ENCODE assay signal across 14 cellular contexts in the genomic region with DNA sequence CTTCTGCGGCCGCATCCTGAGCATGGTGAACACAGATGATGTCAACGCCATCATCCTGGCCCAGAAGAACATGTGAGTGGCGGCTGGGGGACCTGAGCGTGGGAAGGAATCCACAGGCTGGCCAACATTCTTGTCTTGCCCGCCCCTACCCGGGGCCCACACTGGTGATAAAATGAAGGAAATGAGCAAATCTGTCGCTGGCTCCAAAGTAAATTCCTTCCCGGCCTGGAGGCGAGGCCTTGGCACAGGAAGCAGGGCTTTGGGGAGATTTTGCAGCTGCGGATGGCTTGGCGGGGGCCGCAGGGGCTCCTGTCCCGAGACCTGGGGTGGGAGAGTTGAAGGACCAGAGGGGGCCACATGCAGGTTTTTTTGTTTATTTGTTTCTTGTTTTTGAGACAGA. TPM values are rescaled to one million over a fixed set of nuclear protein-coding genes. Genes with fewer than 3 reads are reported as not detected.
DNase-seq lines count a peak whose midpoint lies in the region; ATAC-seq and TF ChIP-seq lines count a peak whose summit lies in the region.
"Had no signal": no experiment of that assay in that cellular context is flagged by ENCODE, and none has a peak within 500 bp of the region (broad histone marks: within the 10 kb centered on the region; RNA-seq: fewer than 3 reads in every experiment).

No MANE protein-coding gene starts in this region.

- no peaks in the 10 kb centered on the region for H3K27me3 Mint-ChIP-seq in activated T-helper 17 cell treated with anti-CD3 and anti-CD28 coated beads, Interleukin-2, amount 50 U/mL, for 72 hours
- H3K27me3 Mint-ChIP-seq: activated naive CD4-positive, alpha-beta T cell treated with anti-CD3 and anti-CD28 coated beads, Interleukin-2, amount 10 ng/mL, durations not matched to agents 7 days and 5 days; naive thymus-derived CD8-positive, alpha-beta T cell had no signal

- peaks cover 9% of the 10 kb centered on the region for H3K4me1 ChIP-seq in ACC112 (ENCODE audit: control insufficient read depth, insufficient read depth, low read length, unreplicated experiment)
- peaks cover 8 to 42% (median 26%) of the 10 kb centered on the region in 4 donors for H3K4me1 ChIP-seq in esophagus muscularis mucosa
- peaks cover 24% of the 10 kb centered on the region for H3K4me1 ChIP-seq in osteoblast (ENCODE audit: insufficient read depth, low read length)

- H3K27me3 ChIP-seq in ACC112 (ENCODE audit: insufficient read depth, low read length) = no peaks in the 10 kb centered on the region
- H3K27me3 ChIP-seq in esophagus muscularis mucosa = no peaks in the 10 kb centered on the region
- no peaks in the 10 kb centered on the region for H3K27me3 ChIP-seq in osteoblast (ENCODE audit: insufficient read depth, low read length)

- DNase-seq in esophagus muscularis mucosa (ENCODE audit: extremely low spot score) (no peak), osteoblast (ENCODE audit: insufficient read length, low spot score, missing footprints) (peak; percentile 96), ureter (ENCODE audit: low spot score) (no peak)
- DNase-seq: ACHN; activated CD8-positive, alpha-beta T cell treated with anti-CD3 and anti-CD28 coated beads, Interleukin-2, amount 10 ng/mL, durations not matched to agents 7 days and 5 days; activated naive CD4-positive, alpha-beta T cell treated with anti-CD3 and anti-CD28 coated beads, Interleukin-2, amount 10 ng/mL, durations not matched to agents 7 days and 5 days; immature natural killer cell; naive thymus-derived CD8-positive, alpha-beta T cell; NCI-H1436; NCI-H524; T1000 had no signal

- H3K36me3 Mint-ChIP-seq in activated T-helper 17 cell treated with anti-CD3 and anti-CD28 coated beads, Interleukin-2, amount 50 U/mL, for 72 hours (ENCODE audit: low read depth) = peaks cover 93% of the 10 kb centered on the region

- H3K27ac Mint-ChIP-seq in activated T-helper 17 cell treated with anti-CD3 and anti-CD28 coated beads, Interleukin-2, amount 50 U/mL, for 72 hours = no peak overlapping the region
- H3K27ac Mint-ChIP-seq: activated CD8-positive, alpha-beta T cell treated with anti-CD3 and anti-CD28 coated beads, Interleukin-2, amount 10 ng/mL, durations not matched to agents 7 days and 5 days had no signal

- no peak for ATAC-seq in activated T-helper 17 cell treated with anti-CD3 and anti-CD28 coated beads, Interleukin-2, amount 50 U/mL, for 72 hours (replicated peaks)
- no peak for ATAC-seq in GM19467 (IDR thresholded peaks at IDR 0.05; ENCODE audit: unreplicated experiment)
- ATAC-seq: activated CD8-positive, alpha-beta T cell treated with anti-CD3 and anti-CD28 coated beads, Interleukin-2, amount 10 ng/mL, durations not matched to agents 7 days and 5 days; naive thymus-derived CD8-positive, alpha-beta T cell had no signal

- no peaks in the 10 kb centered on the region for H3K36me3 ChIP-seq in ACC112 (ENCODE audit: insufficient read depth, low read length)
- H3K36me3 ChIP-seq in esophagus muscularis mucosa = peaks cover 44 to 62% (median 55%) of the 10 kb centered on the region in 4 donors
- peaks cover 34% of the 10 kb centered on the region for H3K36me3 ChIP-seq in osteoblast (ENCODE audit: insufficient read depth, low read length)

- H3K4me1 Mint-ChIP-seq in activated T-helper 17 cell treated with anti-CD3 and anti-CD28 coated beads, Interleukin-2, amount 50 U/mL, for 72 hours = peaks cover 5% of the 10 kb centered on the region

- TF ChIP-seq POLR2A in esophagus muscularis mucosa (IDR thresholded peaks at IDR 0.05; ENCODE audit: low read depth) = no peak

- WGBS in esophagus muscularis mucosa = 71% methylated on average over 14 of the region's 14 CpGs

- H3K4me2 ChIP-seq in osteoblast (ENCODE audit: insufficient read depth, low read length) = peak overlapping the region; percentile 7

- H3K9me3 Mint-ChIP-seq in activated T-helper 17 cell treated with anti-CD3 and anti-CD28 coated beads, Interleukin-2, amount 50 U/mL, for 72 hours = no peaks in the 10 kb centered on the region
- H3K9me3 Mint-ChIP-seq: activated naive CD4-positive, alpha-beta T cell treated with anti-CD3 and anti-CD28 coated beads, Interleukin-2, amount 10 ng/mL, durations not matched to agents 7 days and 5 days; immature natural killer cell; naive thymus-derived CD8-positive, alpha-beta T cell had no signal

- no peak for TF ChIP-seq EP300 in esophagus muscularis mucosa (IDR thresholded peaks at IDR 0.05)

- peak overlapping the region; percentile 29; the same call in 1 of the 2 replicates for H3K27ac ChIP-seq in ACC112 (ENCODE audit: low read depth, low read length)
- peak overlapping the region; percentile 44 to 71 (median 54) for H3K27ac ChIP-seq in esophagus muscularis mucosa (replicated peaks in 1 of 4)
- H3K27ac ChIP-seq in osteoblast (ENCODE audit: low read depth, low read length) = peak overlapping the region; percentile 91

- no peak overlapping the region for H3K4me3 Mint-ChIP-seq in activated T-helper 17 cell treated with anti-CD3 and anti-CD28 coated beads, Interleukin-2, amount 50 U/mL, for 72 hours
- H3K4me3 Mint-ChIP-seq: activated CD8-positive, alpha-beta T cell treated with anti-CD3 and anti-CD28 coated beads, Interleukin-2, amount 10 ng/mL, durations not matched to agents 7 days and 5 days; activated naive CD4-positive, alpha-beta T cell treated with anti-CD3 and anti-CD28 coated beads, Interleukin-2, amount 10 ng/mL, durations not matched to agents 7 days and 5 days; immature natural killer cell; naive thymus-derived CD8-positive, alpha-beta T cell had no signal

- H3K79me2 ChIP-seq in ACC112 (ENCODE audit: control insufficient read depth, insufficient read depth, low read length, unreplicated experiment) = peaks cover 31% of the 10 kb centered on the region
- H3K79me2 ChIP-seq in osteoblast (ENCODE audit: insufficient read depth, low read length) = peaks cover 47% of the 10 kb centered on the region

- intact Hi-C loops in esophagus muscularis mucosa (cut with DNase I) = no loop called here

- H2AFZ ChIP-seq in ACC112 (ENCODE audit: low read length, unreplicated experiment) (no peak overlapping the region), osteoblast (ENCODE audit: low read length) (no peak overlapping the region)

- H3K4me3 ChIP-seq in ACC112 (ENCODE audit: low read depth, low read length) (no peak overlapping the region), esophagus muscularis mucosa (no peak overlapping the region), osteoblast (ENCODE audit: insufficient read depth, low read length) (no peak overlapping the region)

- peaks cover 4% of the 10 kb centered on the region for H4K20me1 ChIP-seq in osteoblast (ENCODE audit: insufficient read depth, low read length)

- H3K9me3 ChIP-seq in esophagus muscularis mucosa (no peaks in the 10 kb centered on the region), osteoblast (ENCODE audit: low read depth, low read length) (no peaks in the 10 kb centered on the region)

- TF ChIP-seq CTCF in esophagus muscularis mucosa (IDR thresholded peaks at IDR 0.05) (no peak), osteoblast (IDR thresholded peaks at IDR 0.05; ENCODE audit: extremely low read depth, low read depth, low read length) (no peak)

RNA-seq across cellular contexts. Expression of gene KXD1, which starts 4.4 kb away (rescaled TPM):
- total RNA-seq in esophagus muscularis mucosa = 100 to 1,000 TPM; 129 to 155 (median 149) TPM
- 92.8 and 104 TPM in 2 replicates for total RNA-seq in osteoblast
- total RNA-seq in activated T-helper 17 cell treated with anti-CD3 and anti-CD28 coated beads, Interleukin-2, amount 50 U/mL, for 72 hours = 100 to 1,000 TPM; 116 to 118 TPM
- 79.5 TPM for total RNA-seq in ureter

RNA-seq across cellular contexts. Expression of gene UBA52, which starts 9.6 kb away (rescaled TPM):
- total RNA-seq in esophagus muscularis mucosa = 100 to 1,000 TPM; 560 to 800 (median 665) TPM
- total RNA-seq in osteoblast = 554 and 556 TPM in 2 replicates
- 1,000 to 10,000 TPM; 1,569 to 1,681 TPM for total RNA-seq in activated T-helper 17 cell treated with anti-CD3 and anti-CD28 coated beads, Interleukin-2, amount 50 U/mL, for 72 hours
- 1,235 TPM for total RNA-seq in ureter

RNA-seq across cellular contexts. Expression of gene FKBP8, which starts 18.7 kb away (rescaled TPM):
- total RNA-seq in esophagus muscularis mucosa = 100 to 1,000 TPM; 420 to 568 (median 430) TPM
- 253 and 288 TPM in 2 replicates for total RNA-seq in osteoblast
- total RNA-seq in activated T-helper 17 cell treated with anti-CD3 and anti-CD28 coated beads, Interleukin-2, amount 50 U/mL, for 72 hours = 100 to 1,000 TPM; 222 to 320 TPM
- total RNA-seq in ureter = 162 TPM

RNA-seq across cellular contexts. Expression of gene REX1BD, which starts 26.5 kb away (rescaled TPM):
- total RNA-seq in esophagus muscularis mucosa (10 to 100 TPM; 56.1 to 77.7 (median 67.0) TPM), osteoblast (27.7 and 29.7 TPM in 2 replicates), ureter (62.1 TPM)
- 10 to 100 TPM; 36.3 to 46.6 TPM for total RNA-seq in activated T-helper 17 cell treated with anti-CD3 and anti-CD28 coated beads, Interleukin-2, amount 50 U/mL, for 72 hours

RNA-seq across cellular contexts. Expression of gene ELL, which starts 40.2 kb away (rescaled TPM):
- total RNA-seq in esophagus muscularis mucosa (10 to 100 TPM in 3 of 4 donors, 1 to 10 TPM in 1; 9.1 to 35.1 (median 20.1) TPM), osteoblast (17.1 and 18.5 TPM in 2 replicates), ureter (29.2 TPM)
- total RNA-seq in activated T-helper 17 cell treated with anti-CD3 and anti-CD28 coated beads, Interleukin-2, amount 50 U/mL, for 72 hours = 10 to 100 TPM; 23.7 to 41.8 TPM

Comparison
In these comparisons a context has a peak if more than half of its experiments do, and no peak if none do; other contexts are left out.
1. H3K27ac ChIP-seq: peak in every context shown above with its lines; median percentile 91 in osteoblast; 54 in esophagus muscularis mucosa; 29 in ACC112.